ENCODE assay signal across 22 cellular contexts in genomic region chr2:153601812-153602211, GRCh38.
"Had no signal": no experiment of that assay in that cellular context is flagged by ENCODE, and none has a peak within 500 bp of the region (broad histone marks: within the 10 kb centered on the region; RNA-seq: fewer than 3 reads in every experiment).

No MANE protein-coding gene starts in this region.

- H3K4me3 ChIP-seq: heart right ventricle, lower lobe of right lung, mucosa of descending colon, right lobe of liver, skin epidermis, thyroid gland had no signal

- H3K9me3 ChIP-seq: heart right ventricle, lower lobe of right lung, mucosa of descending colon, right lobe of liver, thyroid gland had no signal

- ATAC-seq: activated CD8-positive, alpha-beta T cell treated with anti-CD3 and anti-CD28 coated beads, Interleukin-2, amount 10 ng/mL, durations not matched to agents 7 days and 5 days; activated naive CD4-positive, alpha-beta T cell treated with anti-CD3 and anti-CD28 coated beads, Interleukin-2, amount 50 U/mL, for 72 hours; activated T-helper 17 cell treated with anti-CD3 and anti-CD28 coated beads, Interleukin-2, amount 50 U/mL, for 72 hours; heart right ventricle; left lobe of liver; lower lobe of right lung; mucosa of descending colon; right lobe of liver had no signal

- H3K36me3 ChIP-seq: heart right ventricle, lower lobe of right lung, right lobe of liver, thyroid gland, WERI-Rb-1 had no signal

- DNase-seq: activated CD4-positive, alpha-beta T cell treated with anti-CD3 and anti-CD28 coated beads, Interleukin-2, amount 50 U/mL, for 1 hour; activated CD4-positive, CD25-positive, alpha-beta regulatory T cell treated with anti-CD3 and anti-CD28 coated beads, Interleukin-2, amount 50 U/mL, for 72 hours; activated CD8-positive, alpha-beta T cell treated with anti-CD3 and anti-CD28 coated beads, Interleukin-2, amount 10 ng/mL, durations not matched to agents 7 days and 5 days; activated T-cell treated with anti-CD3 and anti-CD28 coated beads, Interleukin-2, amount 50 U/mL, for 24 hours; aorta; erythroblast; foreskin fibroblast; heart right ventricle; lower lobe of right lung; mesendoderm; mucosa of descending colon; nucleus accumbens; right lobe of liver; stimulated activated CD4-positive, alpha-beta T cell treated with anti-CD3 and anti-CD28 coated beads, Interleukin-1b, Interleukin-23, amount 100 ng/mL, for 48 hours; substantia nigra; thyroid gland; WERI-Rb-1 had no signal

- H3K9ac ChIP-seq: parathyroid adenoma had no signal

- H3K4me1 ChIP-seq: heart right ventricle, lower lobe of right lung, parathyroid adenoma, right lobe of liver, thyroid gland had no signal

- H3K27me3 ChIP-seq: heart right ventricle, right lobe of liver, thyroid gland had no signal
